Comparison of ENCODE assay signal across 12 cellular contexts in genomic region chr5:135246605-135246922, GRCh38.
DNase-seq lines count a peak whose midpoint lies in the region; ATAC-seq and TF ChIP-seq lines count a peak whose summit lies in the region.
"Had no signal": no experiment of that assay in that cellular context is flagged by ENCODE, and none has a peak within 500 bp of the region (broad histone marks: within the 10 kb centered on the region; RNA-seq: fewer than 3 reads in every experiment).

No MANE protein-coding gene starts in this region.

- peak overlapping the region; percentile 12 for H3K27ac ChIP-seq in SJCRH30
- H3K27ac ChIP-seq in esophagus squamous epithelium, result peak overlapping the region; percentile 86 to 90 (median 88)
- H3K27ac ChIP-seq in psoas muscle, result peak overlapping the region; percentile 90
- H3K27ac ChIP-seq: ovary had no signal

- H3K9me3 ChIP-seq in BE2C (no peaks in the 10 kb centered on the region), SJCRH30 (replicated peaks) (no peaks in the 10 kb centered on the region), esophagus squamous epithelium (no peaks in the 10 kb centered on the region), psoas muscle (no peaks in the 10 kb centered on the region)
- H3K9me3 ChIP-seq: ovary had no signal

- H3K4me3 ChIP-seq in BE2C (ENCODE audit: low read depth, low read length), result peak overlapping the region; percentile 29
- peak overlapping the region; percentile 18 for H3K4me3 ChIP-seq in SJCRH30
- H3K4me3 ChIP-seq in esophagus squamous epithelium, result no peak overlapping the region
- H3K4me3 ChIP-seq in psoas muscle, result no peak overlapping the region
- H3K4me3 ChIP-seq: ovary had no signal

- no peak for TF ChIP-seq CTCF in BE2C (IDR thresholded peaks at IDR 0.05; ENCODE audit: low read depth, low read length)
- TF ChIP-seq CTCF in esophagus squamous epithelium (IDR thresholded peaks at IDR 0.05), result no peak
- TF ChIP-seq CTCF in psoas muscle (IDR thresholded peaks at IDR 0.05), result no peak

- H3K4me1 ChIP-seq in BE2C (peaks cover 41% of the 10 kb centered on the region), SJCRH30 (peaks cover 39% of the 10 kb centered on the region), esophagus squamous epithelium (peaks cover 48 to 92% (median 73%) of the 10 kb centered on the region in 3 donors), psoas muscle (peaks cover 54% of the 10 kb centered on the region)

- intact Hi-C loops in esophagus squamous epithelium (cut with DNase I) (no loop called here), psoas muscle (cut with DNase I) (no loop called here)

- DNase-seq in BE2C (no peak), SJCRH30 (no peak), esophagus squamous epithelium (lab: John Stamatoyannopoulos, UW) (no peak), psoas muscle (no peak), NCI-H2081 (lab: John Stamatoyannopoulos, UW) (no peak), dedifferentiated amniotic fluid mesenchymal stem cell (ENCODE audit: extremely low spot score) (no peak)
- no peak for DNase-seq in activated effector memory CD4-positive, alpha-beta T cell treated with Interleukin-2 at 50 U/mL for 16 hours
- DNase-seq: activated T-cell treated with anti-CD3 and anti-CD28 coated beads for 4 hours, H7, Right ventricle myocardium superior had no signal

- WGBS in esophagus squamous epithelium, 2 donors, result 13 to 40% methylated on average over 5 of the region's 5 CpGs
- 83 to 90% (median 90%) methylated on average over 5 of the region's 5 CpGs for whole genome bisulfite sequencing in psoas muscle, 3 donors

- H3K36me3 ChIP-seq in BE2C (no peaks in the 10 kb centered on the region), SJCRH30 (no peaks in the 10 kb centered on the region), esophagus squamous epithelium (no peaks in the 10 kb centered on the region), psoas muscle (ENCODE audit: insufficient read depth in 1 of 2, low read depth in 1 of 2) (no peaks in the 10 kb centered on the region)
- H3K36me3 ChIP-seq: ovary had no signal

- H3K27me3 ChIP-seq in BE2C (no peaks in the 10 kb centered on the region), SJCRH30 (no peaks in the 10 kb centered on the region), esophagus squamous epithelium (no peaks in the 10 kb centered on the region), psoas muscle (ENCODE audit: insufficient read depth in 3 of 3, low read length in 2 of 3) (no peaks in the 10 kb centered on the region)
- H3K27me3 ChIP-seq: ovary had no signal

- TF ChIP-seq POLR2A in esophagus squamous epithelium (IDR thresholded peaks at IDR 0.05), result no peak

- no peak for ATAC-seq in psoas muscle
- no peak for ATAC-seq in GM19467 (IDR thresholded peaks at IDR 0.05; ENCODE audit: unreplicated experiment)

Comparison
In these comparisons a context has a peak if more than half of its experiments do, and no peak if none do; other contexts are left out.
1. H3K4me3 ChIP-seq: peak in BE2C (single experiment) and SJCRH30 (single experiment); none in esophagus squamous epithelium (0 of 4) and psoas muscle (single experiment).
2. H3K27ac ChIP-seq: peak in every context shown above with its lines; median percentile 90 in psoas muscle; 88 in esophagus squamous epithelium; 12 in SJCRH30.